In the genomic region with DNA sequence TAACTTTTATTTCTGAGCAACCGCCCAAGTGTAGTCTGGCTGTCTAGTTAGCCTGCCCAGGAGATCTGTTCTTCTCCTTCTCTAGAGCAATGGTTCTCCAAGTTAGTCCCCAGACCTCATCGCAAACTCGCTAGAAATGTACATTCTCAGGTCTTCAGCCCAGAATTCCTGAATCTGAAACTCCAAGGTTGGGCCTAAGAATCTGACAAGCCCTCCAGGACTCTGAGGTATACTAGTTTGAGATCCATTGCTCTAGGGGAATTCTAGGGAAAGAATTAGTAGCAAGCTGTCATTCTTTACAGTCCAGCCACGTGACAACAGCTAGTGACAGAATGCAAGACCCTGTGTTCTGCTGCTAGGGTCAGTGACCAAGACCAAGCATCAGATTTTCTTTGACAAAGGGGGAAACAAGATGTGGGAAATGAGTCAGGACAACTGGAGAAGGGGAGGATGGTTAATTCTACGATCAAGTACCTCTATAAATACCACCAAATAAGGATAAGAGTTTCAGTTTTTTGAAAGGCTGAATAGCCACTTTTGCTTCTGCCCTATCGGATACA, we compare ENCODE assay signal across 1 cellular context.
TF ChIP-seq lines count a peak whose summit lies in the region.

No MANE protein-coding gene starts in this region.

TF ChIP-seq in WTC11, 78 proteins besides CTCF, POLR2A, EP300 and RAD21 (continued from another document):
- TF ChIP-seq, protein P1, sequence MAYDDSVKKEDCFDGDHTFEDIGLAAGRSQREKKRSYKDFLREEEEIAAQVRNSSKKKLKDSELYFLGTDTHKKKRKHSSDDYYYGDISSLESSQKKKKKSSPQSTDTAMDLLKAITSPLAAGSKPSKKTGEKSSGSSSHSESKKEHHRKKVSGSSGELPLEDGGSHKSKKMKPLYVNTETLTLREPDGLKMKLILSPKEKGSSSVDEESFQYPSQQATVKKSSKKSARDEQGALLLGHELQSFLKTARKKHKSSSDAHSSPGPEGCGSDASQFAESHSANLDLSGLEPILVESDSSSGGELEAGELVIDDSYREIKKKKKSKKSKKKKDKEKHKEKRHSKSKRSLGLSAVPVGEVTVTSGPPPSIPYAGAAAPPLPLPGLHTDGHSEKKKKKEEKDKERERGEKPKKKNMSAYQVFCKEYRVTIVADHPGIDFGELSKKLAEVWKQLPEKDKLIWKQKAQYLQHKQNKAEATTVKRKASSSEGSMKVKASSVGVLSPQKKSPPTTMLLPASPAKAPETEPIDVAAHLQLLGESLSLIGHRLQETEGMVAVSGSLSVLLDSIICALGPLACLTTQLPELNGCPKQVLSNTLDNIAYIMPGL (CRISPR knock-in tag; IDR thresholded peaks at IDR 0.05): no peak
- TF ChIP-seq IRF2 (CRISPR knock-in tag; IDR thresholded peaks at IDR 0.05; ENCODE audit: borderline replicate concordance, low read depth): no peak
- no peak for TF ChIP-seq RORB (CRISPR knock-in tag; IDR thresholded peaks at IDR 0.05)
- no peak for TF ChIP-seq KAT7 (CRISPR knock-in tag; IDR thresholded peaks at IDR 0.05; ENCODE audit: borderline replicate concordance)
- no peak for TF ChIP-seq SOX15 (CRISPR knock-in tag; IDR thresholded peaks at IDR 0.05)
- TF ChIP-seq ZNF232 (CRISPR knock-in tag; IDR thresholded peaks at IDR 0.05): no peak
- TF ChIP-seq, protein P2, sequence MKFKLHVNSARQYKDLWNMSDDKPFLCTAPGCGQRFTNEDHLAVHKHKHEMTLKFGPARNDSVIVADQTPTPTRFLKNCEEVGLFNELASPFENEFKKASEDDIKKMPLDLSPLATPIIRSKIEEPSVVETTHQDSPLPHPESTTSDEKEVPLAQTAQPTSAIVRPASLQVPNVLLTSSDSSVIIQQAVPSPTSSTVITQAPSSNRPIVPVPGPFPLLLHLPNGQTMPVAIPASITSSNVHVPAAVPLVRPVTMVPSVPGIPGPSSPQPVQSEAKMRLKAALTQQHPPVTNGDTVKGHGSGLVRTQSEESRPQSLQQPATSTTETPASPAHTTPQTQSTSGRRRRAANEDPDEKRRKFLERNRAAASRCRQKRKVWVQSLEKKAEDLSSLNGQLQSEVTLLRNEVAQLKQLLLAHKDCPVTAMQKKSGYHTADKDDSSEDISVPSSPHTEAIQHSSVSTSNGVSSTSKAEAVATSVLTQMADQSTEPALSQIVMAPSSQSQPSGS (CRISPR knock-in tag; IDR thresholded peaks at IDR 0.05; ENCODE audit: borderline replicate concordance, low read depth): no peak
- TF ChIP-seq EMX1 (CRISPR knock-in tag; IDR thresholded peaks at IDR 0.05): no peak
- TF ChIP-seq, protein P3, sequence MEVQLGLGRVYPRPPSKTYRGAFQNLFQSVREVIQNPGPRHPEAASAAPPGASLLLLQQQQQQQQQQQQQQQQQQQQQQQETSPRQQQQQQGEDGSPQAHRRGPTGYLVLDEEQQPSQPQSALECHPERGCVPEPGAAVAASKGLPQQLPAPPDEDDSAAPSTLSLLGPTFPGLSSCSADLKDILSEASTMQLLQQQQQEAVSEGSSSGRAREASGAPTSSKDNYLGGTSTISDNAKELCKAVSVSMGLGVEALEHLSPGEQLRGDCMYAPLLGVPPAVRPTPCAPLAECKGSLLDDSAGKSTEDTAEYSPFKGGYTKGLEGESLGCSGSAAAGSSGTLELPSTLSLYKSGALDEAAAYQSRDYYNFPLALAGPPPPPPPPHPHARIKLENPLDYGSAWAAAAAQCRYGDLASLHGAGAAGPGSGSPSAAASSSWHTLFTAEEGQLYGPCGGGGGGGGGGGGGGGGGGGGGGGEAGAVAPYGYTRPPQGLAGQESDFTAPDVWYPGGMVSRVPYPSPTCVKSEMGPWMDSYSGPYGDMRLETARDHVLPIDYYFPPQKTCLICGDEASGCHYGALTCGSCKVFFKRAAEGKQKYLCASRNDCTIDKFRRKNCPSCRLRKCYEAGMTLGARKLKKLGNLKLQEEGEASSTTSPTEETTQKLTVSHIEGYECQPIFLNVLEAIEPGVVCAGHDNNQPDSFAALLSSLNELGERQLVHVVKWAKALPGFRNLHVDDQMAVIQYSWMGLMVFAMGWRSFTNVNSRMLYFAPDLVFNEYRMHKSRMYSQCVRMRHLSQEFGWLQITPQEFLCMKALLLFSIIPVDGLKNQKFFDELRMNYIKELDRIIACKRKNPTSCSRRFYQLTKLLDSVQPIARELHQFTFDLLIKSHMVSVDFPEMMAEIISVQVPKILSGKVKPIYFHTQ (CRISPR knock-in tag; IDR thresholded peaks at IDR 0.05): no peak
- TF ChIP-seq, protein P4, sequence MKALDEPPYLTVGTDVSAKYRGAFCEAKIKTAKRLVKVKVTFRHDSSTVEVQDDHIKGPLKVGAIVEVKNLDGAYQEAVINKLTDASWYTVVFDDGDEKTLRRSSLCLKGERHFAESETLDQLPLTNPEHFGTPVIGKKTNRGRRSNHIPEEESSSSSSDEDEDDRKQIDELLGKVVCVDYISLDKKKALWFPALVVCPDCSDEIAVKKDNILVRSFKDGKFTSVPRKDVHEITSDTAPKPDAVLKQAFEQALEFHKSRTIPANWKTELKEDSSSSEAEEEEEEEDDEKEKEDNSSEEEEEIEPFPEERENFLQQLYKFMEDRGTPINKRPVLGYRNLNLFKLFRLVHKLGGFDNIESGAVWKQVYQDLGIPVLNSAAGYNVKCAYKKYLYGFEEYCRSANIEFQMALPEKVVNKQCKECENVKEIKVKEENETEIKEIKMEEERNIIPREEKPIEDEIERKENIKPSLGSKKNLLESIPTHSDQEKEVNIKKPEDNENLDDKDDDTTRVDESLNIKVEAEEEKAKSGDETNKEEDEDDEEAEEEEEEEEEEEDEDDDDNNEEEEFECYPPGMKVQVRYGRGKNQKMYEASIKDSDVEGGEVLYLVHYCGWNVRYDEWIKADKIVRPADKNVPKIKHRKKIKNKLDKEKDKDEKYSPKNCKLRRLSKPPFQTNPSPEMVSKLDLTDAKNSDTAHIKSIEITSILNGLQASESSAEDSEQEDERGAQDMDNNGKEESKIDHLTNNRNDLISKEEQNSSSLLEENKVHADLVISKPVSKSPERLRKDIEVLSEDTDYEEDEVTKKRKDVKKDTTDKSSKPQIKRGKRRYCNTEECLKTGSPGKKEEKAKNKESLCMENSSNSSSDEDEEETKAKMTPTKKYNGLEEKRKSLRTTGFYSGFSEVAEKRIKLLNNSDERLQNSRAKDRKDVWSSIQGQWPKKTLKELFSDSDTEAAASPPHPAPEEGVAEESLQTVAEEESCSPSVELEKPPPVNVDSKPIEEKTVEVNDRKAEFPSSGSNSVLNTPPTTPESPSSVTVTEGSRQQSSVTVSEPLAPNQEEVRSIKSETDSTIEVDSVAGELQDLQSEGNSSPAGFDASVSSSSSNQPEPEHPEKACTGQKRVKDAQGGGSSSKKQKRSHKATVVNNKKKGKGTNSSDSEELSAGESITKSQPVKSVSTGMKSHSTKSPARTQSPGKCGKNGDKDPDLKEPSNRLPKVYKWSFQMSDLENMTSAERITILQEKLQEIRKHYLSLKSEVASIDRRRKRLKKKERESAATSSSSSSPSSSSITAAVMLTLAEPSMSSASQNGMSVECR (CRISPR knock-in tag; IDR thresholded peaks at IDR 0.05; ENCODE audit: borderline replicate concordance): no peak
- no peak for TF ChIP-seq ZNF423 (CRISPR knock-in tag; IDR thresholded peaks at IDR 0.05)
- TF ChIP-seq, protein P5, sequence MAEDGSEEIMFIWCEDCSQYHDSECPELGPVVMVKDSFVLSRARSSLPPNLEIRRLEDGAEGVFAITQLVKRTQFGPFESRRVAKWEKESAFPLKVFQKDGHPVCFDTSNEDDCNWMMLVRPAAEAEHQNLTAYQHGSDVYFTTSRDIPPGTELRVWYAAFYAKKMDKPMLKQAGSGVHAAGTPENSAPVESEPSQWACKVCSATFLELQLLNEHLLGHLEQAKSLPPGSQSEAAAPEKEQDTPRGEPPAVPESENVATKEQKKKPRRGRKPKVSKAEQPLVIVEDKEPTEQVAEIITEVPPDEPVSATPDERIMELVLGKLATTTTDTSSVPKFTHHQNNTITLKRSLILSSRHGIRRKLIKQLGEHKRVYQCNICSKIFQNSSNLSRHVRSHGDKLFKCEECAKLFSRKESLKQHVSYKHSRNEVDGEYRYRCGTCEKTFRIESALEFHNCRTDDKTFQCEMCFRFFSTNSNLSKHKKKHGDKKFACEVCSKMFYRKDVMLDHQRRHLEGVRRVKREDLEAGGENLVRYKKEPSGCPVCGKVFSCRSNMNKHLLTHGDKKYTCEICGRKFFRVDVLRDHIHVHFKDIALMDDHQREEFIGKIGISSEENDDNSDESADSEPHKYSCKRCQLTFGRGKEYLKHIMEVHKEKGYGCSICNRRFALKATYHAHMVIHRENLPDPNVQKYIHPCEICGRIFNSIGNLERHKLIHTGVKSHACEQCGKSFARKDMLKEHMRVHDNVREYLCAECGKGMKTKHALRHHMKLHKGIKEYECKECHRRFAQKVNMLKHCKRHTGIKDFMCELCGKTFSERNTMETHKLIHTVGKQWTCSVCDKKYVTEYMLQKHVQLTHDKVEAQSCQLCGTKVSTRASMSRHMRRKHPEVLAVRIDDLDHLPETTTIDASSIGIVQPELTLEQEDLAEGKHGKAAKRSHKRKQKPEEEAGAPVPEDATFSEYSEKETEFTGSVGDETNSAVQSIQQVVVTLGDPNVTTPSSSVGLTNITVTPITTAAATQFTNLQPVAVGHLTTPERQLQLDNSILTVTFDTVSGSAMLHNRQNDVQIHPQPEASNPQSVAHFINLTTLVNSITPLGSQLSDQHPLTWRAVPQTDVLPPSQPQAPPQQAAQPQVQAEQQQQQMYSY (CRISPR knock-in tag; IDR thresholded peaks at IDR 0.05): no peak
- TF ChIP-seq, protein P6, sequence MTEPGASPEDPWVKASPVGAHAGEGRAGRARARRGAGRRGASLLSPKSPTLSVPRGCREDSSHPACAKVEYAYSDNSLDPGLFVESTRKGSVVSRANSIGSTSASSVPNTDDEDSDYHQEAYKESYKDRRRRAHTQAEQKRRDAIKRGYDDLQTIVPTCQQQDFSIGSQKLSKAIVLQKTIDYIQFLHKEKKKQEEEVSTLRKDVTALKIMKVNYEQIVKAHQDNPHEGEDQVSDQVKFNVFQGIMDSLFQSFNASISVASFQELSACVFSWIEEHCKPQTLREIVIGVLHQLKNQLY (CRISPR knock-in tag; IDR thresholded peaks at IDR 0.05): no peak
- no peak for TF ChIP-seq ZNF317 (CRISPR knock-in tag; IDR thresholded peaks at IDR 0.05; ENCODE audit: borderline replicate concordance, low read depth)
